ENCODE assay signal across 8 cellular contexts in the genomic region with DNA sequence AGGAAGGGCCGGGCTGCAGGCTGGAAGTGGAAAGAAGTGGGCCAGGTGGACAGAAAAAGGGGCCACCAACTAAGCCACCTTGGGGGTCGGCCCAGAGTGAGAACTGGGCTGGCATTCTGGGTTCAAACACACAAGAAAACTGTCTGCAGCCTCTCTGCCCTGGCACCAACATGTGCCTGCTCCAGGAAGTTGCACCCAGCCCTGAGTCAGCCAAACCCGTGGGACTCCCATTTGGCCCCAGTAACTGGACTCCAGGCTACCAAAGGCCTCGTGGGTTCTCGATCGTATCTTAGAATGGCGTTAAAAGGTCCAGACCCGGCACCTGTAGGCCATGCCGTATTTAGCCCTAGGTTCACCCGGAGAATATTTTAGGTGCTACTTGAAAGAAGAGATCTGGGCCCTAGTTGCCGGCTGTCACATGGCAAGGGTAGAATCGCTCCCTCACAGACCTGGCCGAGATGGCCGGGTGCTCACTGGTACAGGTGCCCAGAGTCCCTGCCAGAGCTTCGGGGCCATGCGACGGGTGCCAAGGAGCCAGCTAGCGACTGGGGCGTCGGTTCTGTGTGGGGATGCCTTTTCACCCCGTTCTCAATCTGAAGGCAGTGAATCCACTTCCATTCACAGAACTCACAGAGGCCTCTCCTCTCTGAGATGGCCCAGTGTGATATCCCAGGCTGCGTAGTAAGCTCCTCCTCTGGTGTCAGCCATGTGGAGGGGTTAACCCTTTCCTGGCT.
A peak's percentile ranks its signal among the peaks of the same experiment; 100 is the strongest.
DNase-seq lines count a peak whose midpoint lies in the region; ATAC-seq lines count a peak whose summit lies in the region.
"Had no signal": no experiment of that assay in that cellular context is flagged by ENCODE, and none has a peak within 500 bp of the region (broad histone marks: within the 10 kb centered on the region; RNA-seq: fewer than 3 reads in every experiment).

No MANE protein-coding gene starts in this region.

- no peak overlapping the region for H3K4me3 Mint-ChIP-seq in activated CD8-positive, alpha-beta memory T cell treated with anti-CD3 and anti-CD28 coated beads, Interleukin-2, amount 10 ng/mL, durations not matched to agents 7 days and 5 days

- DNase-seq in hepatic stellate cell (ENCODE audit: low spot score) (peak; percentile 19), T-helper 1 cell (no peak)
- DNase-seq in activated CD4-positive, alpha-beta T cell treated with anti-CD3 and anti-CD28 coated beads, Interleukin-2, amount 50 U/mL, for 4 hours: no peak
- no peak for DNase-seq in activated CD8-positive, alpha-beta memory T cell treated with anti-CD3 and anti-CD28 coated beads, Interleukin-2, amount 10 ng/mL, durations not matched to agents 7 days and 5 days
- DNase-seq: stimulated activated naive B cell treated with anti-CD40 and anti-IgM and Interleukin-4, amounts not matched to agents 10 μg/mL and 1 μg/mL and 100 μg/mL, for 72 hours had no signal

- no peaks in the 10 kb centered on the region for H3K36me3 Mint-ChIP-seq in activated CD8-positive, alpha-beta memory T cell treated with anti-CD3 and anti-CD28 coated beads, Interleukin-2, amount 10 ng/mL, durations not matched to agents 7 days and 5 days
- H3K36me3 Mint-ChIP-seq: stimulated activated naive B cell treated with anti-CD40 and anti-IgM and Interleukin-4, amounts not matched to agents 10 μg/mL and 1 μg/mL and 100 μg/mL, for 72 hours had no signal

- no peak overlapping the region for H3K4me3 ChIP-seq in HUES6 (ENCODE audit: low read depth, low read length)
- no peak overlapping the region for H3K4me3 ChIP-seq in thymus (ENCODE audit: low read length)

- CTCF ChIA-PET in activated CD8-positive, alpha-beta memory T cell treated with anti-CD3 and anti-CD28 coated beads, Interleukin-2, amount 10 ng/mL, durations not matched to agents 7 days and 5 days (lab: Charles Lee): interaction anchor here (1.8 kb wide), 1 partner anchor 384 kb away, joined by 6 read pairs; no protein-coding TSS in a partner anchor

- H3K27ac ChIP-seq in HUES6 (ENCODE audit: low read depth, low read length) (peak overlapping the region; percentile 20; the same call in 1 of the 2 replicates), angular gyrus (ENCODE audit: low read depth, low read length) (peak overlapping the region; percentile 17), thymus (ENCODE audit: low read depth) (peak overlapping the region; percentile 96)

- H3K27ac Mint-ChIP-seq in activated CD8-positive, alpha-beta memory T cell treated with anti-CD3 and anti-CD28 coated beads, Interleukin-2, amount 10 ng/mL, durations not matched to agents 7 days and 5 days: no peak overlapping the region

- ATAC-seq in activated CD8-positive, alpha-beta memory T cell treated with anti-CD3 and anti-CD28 coated beads, Interleukin-2, amount 10 ng/mL, durations not matched to agents 7 days and 5 days: no peak
- ATAC-seq: stimulated activated naive B cell treated with anti-CD40 and anti-IgM and Interleukin-4, amounts not matched to agents 10 μg/mL and 1 μg/mL and 100 μg/mL, for 72 hours had no signal

- H3K36me3 ChIP-seq in HUES6 (ENCODE audit: control insufficient read depth, insufficient read depth, low read length) (no peaks in the 10 kb centered on the region), thymus (ENCODE audit: control insufficient read depth, insufficient read depth) (no peaks in the 10 kb centered on the region)

- peaks cover 27% of the 10 kb centered on the region for H3K27me3 Mint-ChIP-seq in activated CD8-positive, alpha-beta memory T cell treated with anti-CD3 and anti-CD28 coated beads, Interleukin-2, amount 10 ng/mL, durations not matched to agents 7 days and 5 days

- 74% methylated on average over 22 of the region's 22 CpGs for WGBS in thymus

- peaks cover 8% of the 10 kb centered on the region for H3K27me3 ChIP-seq in HUES6 (ENCODE audit: control insufficient read depth, insufficient read depth, low read length)
- H3K27me3 ChIP-seq in thymus (ENCODE audit: control insufficient read depth, insufficient read depth): no peaks in the 10 kb centered on the region

- H3K9ac ChIP-seq in HUES6 (ENCODE audit: low read length): peak overlapping the region; percentile 8

- H3K4me1 ChIP-seq in HUES6 (ENCODE audit: control insufficient read depth, insufficient read depth, low read length) (peaks cover 64% of the 10 kb centered on the region), thymus (ENCODE audit: control insufficient read depth, insufficient read depth, low read length) (peaks cover 73% of the 10 kb centered on the region)

- H3K9me3 Mint-ChIP-seq in activated CD8-positive, alpha-beta memory T cell treated with anti-CD3 and anti-CD28 coated beads, Interleukin-2, amount 10 ng/mL, durations not matched to agents 7 days and 5 days (ENCODE audit: low read depth): no peaks in the 10 kb centered on the region
- H3K9me3 Mint-ChIP-seq: stimulated activated naive B cell treated with anti-CD40 and anti-IgM and Interleukin-4, amounts not matched to agents 10 μg/mL and 1 μg/mL and 100 μg/mL, for 72 hours had no signal

- H3K9me3 ChIP-seq in HUES6 (ENCODE audit: control insufficient read depth, insufficient read depth, low read depth, low read length) (no peaks in the 10 kb centered on the region), thymus (ENCODE audit: control insufficient read depth) (no peaks in the 10 kb centered on the region)

- peaks cover 8% of the 10 kb centered on the region for H3K4me1 Mint-ChIP-seq in activated CD8-positive, alpha-beta memory T cell treated with anti-CD3 and anti-CD28 coated beads, Interleukin-2, amount 10 ng/mL, durations not matched to agents 7 days and 5 days

Comparison
In these comparisons a context has a peak if more than half of its experiments do, and no peak if none do; other contexts are left out.
1. H3K27ac ChIP-seq: peak in every context shown above with its lines; median percentile 96 in thymus; 20 in HUES6; 17 in angular gyrus.